ENCODE assay signal across 9 cellular contexts in the genomic region with DNA sequence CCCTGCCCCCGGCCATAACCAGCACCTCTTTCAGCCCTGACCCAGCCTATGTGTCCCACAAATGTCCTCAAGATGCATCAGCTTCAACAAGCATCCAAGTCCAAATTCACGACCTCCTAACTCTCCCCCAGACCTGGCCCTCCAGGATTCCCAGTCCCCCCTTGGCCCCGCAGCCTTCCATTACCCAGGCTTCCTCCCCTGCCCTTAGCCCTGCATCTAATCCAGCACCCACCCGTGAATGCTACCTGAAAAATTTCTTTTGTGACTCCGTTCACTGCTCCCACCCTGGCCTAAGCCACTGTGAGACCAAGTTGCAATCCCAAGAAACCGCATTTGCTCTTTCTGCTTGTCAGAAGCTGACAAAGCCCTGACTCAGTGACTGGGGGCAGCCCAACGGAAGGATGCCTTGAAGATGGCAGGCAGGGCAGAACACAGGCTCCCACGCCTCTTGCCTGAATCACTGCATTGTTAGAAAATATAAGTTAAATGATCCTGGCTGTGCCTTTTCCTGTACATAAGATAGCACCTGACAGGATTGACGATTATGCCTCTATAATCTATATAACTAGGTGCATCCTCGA. TPM values are rescaled to one million over a fixed set of nuclear protein-coding genes. Genes with fewer than 3 reads are reported as not detected.
DNase-seq lines count a peak whose midpoint lies in the region; ATAC-seq and TF ChIP-seq lines count a peak whose summit lies in the region.
"Had no signal": no experiment of that assay in that cellular context is flagged by ENCODE, and none has a peak within 500 bp of the region (broad histone marks: within the 10 kb centered on the region; RNA-seq: fewer than 3 reads in every experiment).

No MANE protein-coding gene starts in this region.

- CTCF ChIA-PET in AG04449 (lab: Yijun Ruan, JAX), result interaction anchor here (0.6 to 5.5 kb wide), 7 partner anchors 9 to 443 kb away, joined by 3 to 38 read pairs (median 5); no protein-coding TSS in a partner anchor

- in situ Hi-C loops in astrocyte of the cerebellum (cut with HindIII; ENCODE audit: low sequenced_read_pairs), result no loop called here

- ATAC-seq in upper lobe of left lung (ENCODE audit: low FRiP score in 2 of 2), result no peak
- no peak for ATAC-seq in HG03025 (IDR thresholded peaks at IDR 0.05; ENCODE audit: low FRiP score, unreplicated experiment)

- DNase-seq in AG04449 (ENCODE audit: low read depth, low spot score) (peak; percentile 87), HCEC 1CT (peak; percentile 86), astrocyte of the cerebellum (ENCODE audit: low read depth) (peak; percentile 23), kidney tubule cell (ENCODE audit: low spot score) (peak; percentile 35), upper lobe of left lung (no peak), NOMO-1 (lab: John Stamatoyannopoulos, UW; ENCODE audit: unreplicated experiment in 2 of 2) (no peak)
- no peak for DNase-seq in stimulated activated CD4-positive, alpha-beta T cell treated with anti-CD3 and anti-CD28 coated beads, Interleukin-4, amount 100 ng/mL, for 24 hours
- DNase-seq: NCI-H446 had no signal

- TF ChIP-seq CTCF in AG04449 (IDR thresholded peaks at IDR 0.05; ENCODE audit: insufficient read depth, low read length, missing control alignments) (no peak), astrocyte of the cerebellum (IDR thresholded peaks at IDR 0.05; ENCODE audit: low read depth, low read length, missing control alignments) (no peak), upper lobe of left lung (IDR thresholded peaks at IDR 0.05) (no peak)

- POLR2A ChIA-PET in AG04449 (lab: Yijun Ruan, JAX), result interaction anchor here (0.7 to 1.7 kb wide), 7 partner anchors 9 to 52 kb away, joined by 3 to 8 read pairs (median 3); no protein-coding TSS in a partner anchor

- H3K9me3 ChIP-seq in upper lobe of left lung, result no peaks in the 10 kb centered on the region

- peaks cover 14 to 24% (median 15%) of the 10 kb centered on the region in 4 donors for H3K4me1 ChIP-seq in upper lobe of left lung

- 82 to 90% methylated on average over 10 of the region's 10 CpGs for WGBS in upper lobe of left lung, 2 donors

- TF ChIP-seq EP300 in upper lobe of left lung (IDR thresholded peaks at IDR 0.05), result no peak

- no peak overlapping the region for H3K27ac ChIP-seq in upper lobe of left lung

- TF ChIP-seq POLR2A in upper lobe of left lung (IDR thresholded peaks at IDR 0.05), result no peak

- H3K36me3 ChIP-seq in upper lobe of left lung, result peaks cover 0 to 9% (median 7%) of the 10 kb centered on the region in 4 donors

- H3K4me3 ChIP-seq in AG04449 (ENCODE audit: low read depth, low read length) (peak overlapping the region; percentile 76), astrocyte of the cerebellum (ENCODE audit: low read depth, low read length) (no peak overlapping the region), upper lobe of left lung (no peak overlapping the region)

- H3K27me3 ChIP-seq in upper lobe of left lung, result peaks cover 0 to 14% (median 5%) of the 10 kb centered on the region in 4 donors

RNA-seq across cellular contexts. Expression of a gene that starts 0.9 kb away (rescaled TPM):
- total RNA-seq in upper lobe of left lung, result 10 to 100 TPM in 2 of 6 donors, 1 to 10 TPM in 4; 2.1 to 21.7 (median 7.2) TPM

RNA-seq across cellular contexts. Expression of a gene that starts 30.4 kb away (rescaled TPM):
- 100 to 1,000 TPM in 1 of 6 donors, 10 to 100 TPM in 5; 39.2 to 110 (median 66.5) TPM for total RNA-seq in upper lobe of left lung

RNA-seq across cellular contexts. Expression of a gene that starts 59.6 kb away (rescaled TPM):
- total RNA-seq in upper lobe of left lung, result 100 to 1,000 TPM in 2 of 6 donors, 10 to 100 TPM in 4; 21.0 to 184 (median 48.9) TPM

Comparison
In these comparisons a context has a peak if more than half of its experiments do, and no peak if none do; other contexts are left out.
1. DNase-seq: peak in AG04449 (single experiment), HCEC 1CT (single experiment), astrocyte of the cerebellum (single experiment) and kidney tubule cell (single experiment); none in upper lobe of left lung (0 of 2), NOMO-1 (0 of 2) and stimulated activated CD4-positive, alpha-beta T cell treated with anti-CD3 and anti-CD28 coated beads, Interleukin-4, amount 100 ng/mL, for 24 hours (single experiment).